19 cellular contexts compared by ENCODE assay signal in genomic region chr12:19726122-19726521, GRCh38.
DNase-seq lines count a peak whose midpoint lies in the region; ATAC-seq lines count a peak whose summit lies in the region.
"Had no signal": no experiment of that assay in that cellular context is flagged by ENCODE, and none has a peak within 500 bp of the region (broad histone marks: within the 10 kb centered on the region; RNA-seq: fewer than 3 reads in every experiment).

No MANE protein-coding gene starts in this region.

- no peak overlapping the region for H3K4ac ChIP-seq in mesenchymal stem cell (ENCODE audit: low read depth in 1 of 2, low read length in 2 of 2)

- no peak overlapping the region for H2BK5ac ChIP-seq in mesenchymal stem cell (ENCODE audit: low read depth, low read length, poor library complexity, severe bottlenecking)

- ATAC-seq in stimulated activated effector memory CD8-positive, alpha-beta T cell treated with anti-CD3 and anti-CD28 coated beads, Interleukin-12 subunit alpha, Interleukin-12 subunit beta, amount 100 ng/mL, for 72 hours = peak; percentile 28
- ATAC-seq in HG03442 (IDR thresholded peaks at IDR 0.05; ENCODE audit: unreplicated experiment) = no peak
- ATAC-seq: GM12878, HepG2 had no signal

- no peak overlapping the region for H2BK120ac ChIP-seq in mesenchymal stem cell (ENCODE audit: low read depth, low read length)

- no peak overlapping the region for H3K23ac ChIP-seq in mesenchymal stem cell (ENCODE audit: low read length in 2 of 2)

- no peaks in the 10 kb centered on the region for H3K9me3 Mint-ChIP-seq in stimulated activated effector memory CD8-positive, alpha-beta T cell treated with anti-CD3 and anti-CD28 coated beads, Interleukin-12 subunit alpha, Interleukin-12 subunit beta, amount 100 ng/mL, for 72 hours

- no peak overlapping the region for H2BK12ac ChIP-seq in mesenchymal stem cell (ENCODE audit: low read length in 2 of 2)

- no peaks in the 10 kb centered on the region for H3K27me3 ChIP-seq in MG63
- H3K27me3 ChIP-seq in mesenchymal stem cell (ENCODE audit: control insufficient read depth in 1 of 2, insufficient read depth in 1 of 2, low read length in 2 of 2) = no peaks in the 10 kb centered on the region
- H3K27me3 ChIP-seq: BE2C had no signal

- H3K79me1 ChIP-seq in mesenchymal stem cell (replicated peaks; ENCODE audit: low read length, poor library complexity, severe bottlenecking) = no peaks in the 10 kb centered on the region

- no peak overlapping the region for H3K14ac ChIP-seq in mesenchymal stem cell (ENCODE audit: low read length in 2 of 2)

- no peak overlapping the region for H3K9ac ChIP-seq in mesenchymal stem cell (ENCODE audit: low read length)
- H3K9ac ChIP-seq: GM23248 had no signal

- no peak overlapping the region for H3K18ac ChIP-seq in mesenchymal stem cell (ENCODE audit: low read depth in 1 of 2, low read length in 2 of 2)

- H3K4me3 ChIP-seq in MG63 (no peak overlapping the region), mesenchymal stem cell (ENCODE audit: insufficient read depth in 1 of 2, low read depth in 1 of 2, low read length in 2 of 2) (no peak overlapping the region)
- H3K4me3 ChIP-seq: GM12878, GM23248 had no signal

- H4K8ac ChIP-seq in mesenchymal stem cell (ENCODE audit: low read length) = peak overlapping the region; percentile 2

- no peak overlapping the region for H3K4me3 Mint-ChIP-seq in stimulated activated effector memory CD8-positive, alpha-beta T cell treated with anti-CD3 and anti-CD28 coated beads, Interleukin-12 subunit alpha, Interleukin-12 subunit beta, amount 100 ng/mL, for 72 hours
- H3K4me3 Mint-ChIP-seq: CD4-positive, CD25-positive, alpha-beta regulatory T cell; CD8-positive, alpha-beta memory T cell had no signal

- H3K9me3 ChIP-seq in MG63 (peaks cover 15% of the 10 kb centered on the region), mesenchymal stem cell (ENCODE audit: control insufficient read depth, low read length) (no peaks in the 10 kb centered on the region)

- H3K4me1 ChIP-seq in mesenchymal stem cell (ENCODE audit: control insufficient read depth, insufficient read depth, low read depth, low read length) = peaks cover 4% of the 10 kb centered on the region
- H3K4me1 ChIP-seq: BE2C had no signal

- no peak overlapping the region for H2AK5ac ChIP-seq in mesenchymal stem cell (ENCODE audit: low read length, severe bottlenecking)

- H3K27ac Mint-ChIP-seq in stimulated activated effector memory CD8-positive, alpha-beta T cell treated with anti-CD3 and anti-CD28 coated beads, Interleukin-12 subunit alpha, Interleukin-12 subunit beta, amount 100 ng/mL, for 72 hours = no peak overlapping the region
- H3K27ac Mint-ChIP-seq: CD4-positive, CD25-positive, alpha-beta regulatory T cell; CD8-positive, alpha-beta memory T cell had no signal

- WGBS in mesenchymal stem cell = 92% methylated on average over 5 of the region's 5 CpGs

- H3K4me1 Mint-ChIP-seq in stimulated activated effector memory CD8-positive, alpha-beta T cell treated with anti-CD3 and anti-CD28 coated beads, Interleukin-12 subunit alpha, Interleukin-12 subunit beta, amount 100 ng/mL, for 72 hours = no peaks in the 10 kb centered on the region
- H3K4me1 Mint-ChIP-seq: CD4-positive, CD25-positive, alpha-beta regulatory T cell; CD8-positive, alpha-beta memory T cell had no signal

- H3K36me3 Mint-ChIP-seq in stimulated activated effector memory CD8-positive, alpha-beta T cell treated with anti-CD3 and anti-CD28 coated beads, Interleukin-12 subunit alpha, Interleukin-12 subunit beta, amount 100 ng/mL, for 72 hours = no peaks in the 10 kb centered on the region
- H3K36me3 Mint-ChIP-seq: CD4-positive, CD25-positive, alpha-beta regulatory T cell had no signal

- H2BK15ac ChIP-seq in mesenchymal stem cell (ENCODE audit: low read depth, poor library complexity, severe bottlenecking) = no peak overlapping the region

- H4K91ac ChIP-seq in mesenchymal stem cell (ENCODE audit: low read length) = no peak overlapping the region

- DNase-seq in MG63 (peak; percentile 9), mesenchymal stem cell (no peak), kidney glomerular epithelial cell (lab: John Stamatoyannopoulos, UW) (no peak)
- no peak for DNase-seq in stimulated activated effector memory CD8-positive, alpha-beta T cell treated with anti-CD3 and anti-CD28 coated beads, Interleukin-12 subunit alpha, Interleukin-12 subunit beta, amount 100 ng/mL, for 72 hours (ENCODE audit: low spot score in 2 of 2)
- DNase-seq in activated naive CD4-positive, alpha-beta T cell (lab: John Stamatoyannopoulos, UW) = no peak
- DNase-seq: ACHN; BE2C; C1 segment of cervical spinal cord; CD4-positive, CD25-positive, alpha-beta regulatory T cell; CD8-positive, alpha-beta memory T cell; COR-L47; DMS 273 treated with DMSO at 0.1 percent for 48 hours; DND-41; EL; GM23248; HCEC 1CT had no signal

- H3K4me2 ChIP-seq in mesenchymal stem cell (ENCODE audit: low read length, poor library complexity, severe bottlenecking) = no peak overlapping the region

- H3K36me3 ChIP-seq in MG63 = no peaks in the 10 kb centered on the region
- H3K36me3 ChIP-seq in mesenchymal stem cell (ENCODE audit: control insufficient read depth in 1 of 2, insufficient read depth in 2 of 2, low read depth in 1 of 2, low read length in 2 of 2) = no peaks in the 10 kb centered on the region
- H3K36me3 ChIP-seq: BE2C had no signal

- H3K27ac ChIP-seq in mesenchymal stem cell (ENCODE audit: low read length, poor library complexity, severe bottlenecking) = no peak overlapping the region
- H3K27ac ChIP-seq: GM23248 had no signal

- H2AFZ ChIP-seq in mesenchymal stem cell (ENCODE audit: low read depth, low read length) = no peak overlapping the region
- H2AFZ ChIP-seq: GM23248 had no signal
